In the genomic region with DNA sequence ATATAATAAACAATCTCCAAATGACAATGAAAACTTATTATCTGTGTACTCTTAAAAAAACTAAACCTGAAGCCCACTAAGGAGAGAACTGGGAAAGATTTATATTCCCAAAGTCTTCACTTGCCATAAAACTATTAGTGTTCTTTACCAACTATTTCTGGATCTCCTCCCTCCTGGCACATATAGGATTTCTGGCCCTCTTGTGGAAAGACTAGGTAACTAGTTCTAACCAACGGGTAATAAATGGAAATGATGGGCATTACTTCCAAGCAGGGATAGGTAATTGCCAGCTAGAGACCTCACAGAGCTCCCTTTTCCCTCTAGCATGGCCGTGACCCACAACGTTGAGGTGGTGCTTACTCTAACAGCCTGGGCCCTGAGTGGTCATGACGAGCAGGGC, we compare ENCODE assay signal across 8 cellular contexts.
DNase-seq lines count a peak whose midpoint lies in the region; ATAC-seq and TF ChIP-seq lines count a peak whose summit lies in the region.

No MANE protein-coding gene starts in this region.

- 28% methylated on average over 4 of the region's 4 CpGs for WGBS in hepatocyte (ENCODE audit: low lambda C conversion rate, missing lambda C conversion rate)

- H3K36me3 ChIP-seq in hepatocyte (replicated peaks; ENCODE audit: insufficient read depth, low read depth), result no peaks in the 10 kb centered on the region

- ATAC-seq in GM18520 (IDR thresholded peaks at IDR 0.05; ENCODE audit: unreplicated experiment) (no peak), GM19351 (IDR thresholded peaks at IDR 0.05; ENCODE audit: unreplicated experiment) (no peak), HG03378 (IDR thresholded peaks at IDR 0.05; ENCODE audit: unreplicated experiment) (no peak)

- no peak overlapping the region for H2AFZ ChIP-seq in hepatocyte

- TF ChIP-seq CTCF in AG10803 (conservative IDR thresholded peaks at IDR 0.05; ENCODE audit: low read length), result peak; percentile 53
- TF ChIP-seq CTCF in HFF-Myc (IDR thresholded peaks at IDR 0.05; ENCODE audit: low read depth, low read length, missing control alignments), result peak; percentile 41
- TF ChIP-seq CTCF in hepatocyte (IDR thresholded peaks at IDR 0.05; ENCODE audit: poor library complexity), result peak; percentile 51

- H4K20me1 ChIP-seq in hepatocyte (ENCODE audit: insufficient read depth, poor library complexity, severe bottlenecking), result no peaks in the 10 kb centered on the region

- H3K4me1 ChIP-seq in hepatocyte (ENCODE audit: insufficient read depth), result peaks cover 6% of the 10 kb centered on the region

- H3K9me2 ChIP-seq in hepatocyte (replicated peaks; ENCODE audit: insufficient read depth), result no peaks in the 10 kb centered on the region

- H3K27me3 ChIP-seq in hepatocyte, result no peaks in the 10 kb centered on the region

- no peak overlapping the region for H3K4me3 ChIP-seq in AG10803 (ENCODE audit: low read length)
- no peak overlapping the region for H3K4me3 ChIP-seq in HFF-Myc (replicated peaks; ENCODE audit: low read depth, low read length)
- no peak overlapping the region for H3K4me3 ChIP-seq in hepatocyte

- no peaks in the 10 kb centered on the region for H3K79me2 ChIP-seq in hepatocyte

- H3K4me2 ChIP-seq in hepatocyte, result no peak overlapping the region

- DNase-seq in AG10803 (ENCODE audit: low read depth) (peak; percentile 21), HFF-Myc (ENCODE audit: extremely low read depth, low read depth) (peak; percentile 5), SK-N-DZ (ENCODE audit: low spot score) (peak; percentile 8), hepatocyte (ENCODE audit: low spot score) (peak; percentile 50), T-helper 9 cell (no peak)

- no peaks in the 10 kb centered on the region for H3K9me3 ChIP-seq in hepatocyte (ENCODE audit: low read depth)

- no peak overlapping the region for H3K27ac ChIP-seq in hepatocyte
